ENCODE assay signal across 23 cellular contexts in the genomic region with DNA sequence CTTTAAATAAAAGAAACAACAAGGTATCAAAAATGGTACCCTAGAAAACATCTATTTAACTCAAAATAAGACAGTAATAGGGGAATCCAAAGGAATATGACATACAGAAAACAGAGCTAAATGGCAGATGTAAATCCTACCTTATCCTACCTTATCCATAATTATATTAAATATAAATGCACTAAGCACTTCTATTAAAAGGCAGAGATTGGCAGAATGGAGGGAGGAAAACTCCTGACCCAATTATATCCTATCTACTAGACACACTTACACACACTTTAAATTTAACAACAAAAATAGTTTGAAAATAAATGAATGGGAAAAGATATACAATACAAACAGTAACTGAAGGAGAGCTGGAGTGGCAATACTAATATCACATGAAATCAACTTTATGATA. TPM values are rescaled to one million over a fixed set of nuclear protein-coding genes. Genes with fewer than 3 reads are reported as not detected.
DNase-seq lines count a peak whose midpoint lies in the region; ATAC-seq and TF ChIP-seq lines count a peak whose summit lies in the region.
"Had no signal": no experiment of that assay in that cellular context is flagged by ENCODE, and none has a peak within 500 bp of the region (broad histone marks: within the 10 kb centered on the region; RNA-seq: fewer than 3 reads in every experiment).

No MANE protein-coding gene starts in this region.

- POLR2A ChIA-PET in HEK293 (lab: Yijun Ruan, JAX) = no interaction called here

- peaks cover 31% of the 10 kb centered on the region for H3K36me3 Mint-ChIP-seq in type B pancreatic cell

- H3K27me3 Mint-ChIP-seq in type B pancreatic cell = no peaks in the 10 kb centered on the region
- H3K27me3 Mint-ChIP-seq: B cell; CD4-positive, alpha-beta T cell had no signal

- peaks cover 2% of the 10 kb centered on the region for H3K4me1 Mint-ChIP-seq in type B pancreatic cell (ENCODE audit: unreplicated experiment)

- no peak overlapping the region for H3K9ac ChIP-seq in adipocyte (ENCODE audit: low read length)
- H3K9ac ChIP-seq: BLaER1 treated with 17β-estradiol and CSF1 and Interleukin-3, amounts not matched to agents 10 nM and 100 nM had no signal

- TF ChIP-seq CTCF in HEK293 (tag by site-specific recombination; IDR thresholded peaks at IDR 0.05) (no peak), type B pancreatic cell (conservative IDR thresholded peaks at IDR 0.05) (peak; percentile 47)

- H3K9me3 ChIP-seq in HEK293 (ENCODE audit: control insufficient read depth, insufficient read depth, low read depth, low read length) (no peaks in the 10 kb centered on the region), adipocyte (ENCODE audit: control insufficient read depth, low read length) (peaks cover 41% of the 10 kb centered on the region)

- H3K4me3 ChIP-seq in HEK293 (ENCODE audit: low read depth, low read length) (no peak overlapping the region), adipocyte (ENCODE audit: low read length) (peak overlapping the region; percentile 27)
- H3K4me3 ChIP-seq: A549, GM12878 had no signal

- H3K36me3 ChIP-seq in HEK293 (ENCODE audit: control insufficient read depth in 2 of 2, insufficient read depth in 1 of 2, low read length in 2 of 2) (no peaks in the 10 kb centered on the region), adipocyte (ENCODE audit: control insufficient read depth, insufficient read depth, low read length, severe bottlenecking) (peaks cover 5% of the 10 kb centered on the region)

- DNase-seq in adipocyte (ENCODE audit: low read depth) = no peak
- DNase-seq in type B pancreatic cell (ENCODE audit: extremely low spot score, unreplicated experiment) = no peak
- no peak for DNase-seq in D341Med (ENCODE audit: low spot score)
- no peak for DNase-seq in 8988T
- DNase-seq: AML-193; Caco-2; Calu3; CD4-positive, alpha-beta T cell; CD8-positive, alpha-beta T cell; DMS 273 treated with DMSO at 0.1 percent for 48 hours; DMS153; DMS53; DMS79; DND-41; EL; GDM1 had no signal

- H3K27ac ChIP-seq in HEK293 (ENCODE audit: extremely low read depth, low read depth, low read length) = no peak overlapping the region
- H3K27ac ChIP-seq: A549; BLaER1 treated with 17β-estradiol and CSF1 and Interleukin-3, amounts not matched to agents 10 nM and 100 nM; C4-2B had no signal

- no peak overlapping the region for H3K4me3 Mint-ChIP-seq in type B pancreatic cell
- H3K4me3 Mint-ChIP-seq: B cell; CD4-positive, alpha-beta T cell; CD8-positive, alpha-beta T cell had no signal

- no peaks in the 10 kb centered on the region for H3K27me3 ChIP-seq in adipocyte (replicated peaks; ENCODE audit: control insufficient read depth, insufficient read depth, low read length)
- H3K27me3 ChIP-seq: BLaER1 treated with 17β-estradiol and CSF1 and Interleukin-3, amounts not matched to agents 10 nM and 100 nM had no signal

- ATAC-seq in activated CD4-positive, CD25-positive, alpha-beta regulatory T cell treated with anti-CD3 and anti-CD28 coated beads, Interleukin-2, amount 50 U/mL, for 24 hours = no peak
- ATAC-seq: A549; CD8-positive, alpha-beta T cell; GM12878 had no signal

- CTCF ChIA-PET in HEK293 (lab: Yijun Ruan, JAX) = interaction anchor here (0.6 kb wide), 1 partner anchor 947 kb away, joined by 3 read pairs; no protein-coding TSS in a partner anchor

- no peak overlapping the region for H3K27ac Mint-ChIP-seq in type B pancreatic cell
- H3K27ac Mint-ChIP-seq: B cell; CD4-positive, alpha-beta T cell; CD8-positive, alpha-beta T cell had no signal

- H3K4me1 ChIP-seq in HEK293 (ENCODE audit: control insufficient read depth, insufficient read depth, low read length) = no peaks in the 10 kb centered on the region
- peaks cover 4% of the 10 kb centered on the region for H3K4me1 ChIP-seq in adipocyte (ENCODE audit: control insufficient read depth, insufficient read depth, low read length)
- H3K4me1 ChIP-seq: A549, Caco-2 had no signal

- H3K9me3 Mint-ChIP-seq in type B pancreatic cell = peaks cover 10% of the 10 kb centered on the region

TF ChIP-seq in HEK293, 187 proteins besides CTCF, POLR2A, EP300 and RAD21:
- no peak for TF ChIP-seq SCRT2 (tag by site-specific recombination; IDR thresholded peaks at IDR 0.05)
- TF ChIP-seq ZNF274 (IDR thresholded peaks at IDR 0.05; ENCODE audit: low read length) = no peak
- no peak for TF ChIP-seq ZNF274 (tag by site-specific recombination; IDR thresholded peaks at IDR 0.05; ENCODE audit: borderline replicate concordance)
- TF ChIP-seq SETDB1 (IDR thresholded peaks at IDR 0.05; ENCODE audit: insufficient read length, low read length) = peak; percentile 50
- no peak for TF ChIP-seq HOXD13 (CRISPR knock-in tag; IDR thresholded peaks at IDR 0.05; ENCODE audit: borderline replicate concordance)
- TF ChIP-seq ZBTB1 (tag by site-specific recombination; IDR thresholded peaks at IDR 0.05) = no peak

RNA-seq across cellular contexts. Expression of gene RNASEH2B, which starts 14.4 kb away (rescaled TPM):
- 25.0 and 37.8 TPM in 2 replicates for total RNA-seq in type B pancreatic cell (ENCODE audit: low replicate concordance)
